1 cellular context compared by ENCODE assay signal in genomic region chr2:64344999-64345576, GRCh38.
A peak's percentile ranks its signal among the peaks of the same experiment; 100 is the strongest.
TF ChIP-seq lines count a peak whose summit lies in the region.

No MANE protein-coding gene starts in this region.

TF ChIP-seq in GM12878, 131 proteins besides CTCF, POLR2A, EP300 and RAD21 (continued from another document):
- TF ChIP-seq EED (IDR thresholded peaks at IDR 0.05; ENCODE audit: low read depth) (no peak), SIX5 (IDR thresholded peaks at IDR 0.05; ENCODE audit: low read depth, low read length, severe bottlenecking) (peak; percentile 49)
